Comparison of ENCODE assay signal across 18 cellular contexts in genomic region chr2:24620936-24621335, GRCh38.
"Had no signal": no experiment of that assay in that cellular context is flagged by ENCODE, and none has a peak within 500 bp of the region (broad histone marks: within the 10 kb centered on the region; RNA-seq: fewer than 3 reads in every experiment).

No MANE protein-coding gene starts in this region.

- H3K27ac ChIP-seq: brain microvascular endothelial cell, gastroesophageal sphincter, left ventricle myocardium inferior, right atrium auricular region, thyroid gland, uterus had no signal

- H3K4me1 ChIP-seq: thyroid gland, uterus had no signal

- H3K36me3 ChIP-seq: brain microvascular endothelial cell, gastroesophageal sphincter, left ventricle myocardium inferior, right atrium auricular region, thyroid gland, uterus had no signal

- H3K4me3 ChIP-seq: gastroesophageal sphincter, left ventricle myocardium inferior, right atrium auricular region, thyroid gland, uterus had no signal

- ATAC-seq: activated CD8-positive, alpha-beta T cell treated with anti-CD3 and anti-CD28 coated beads for 36 hours; activated T-cell treated with anti-CD3 and anti-CD28 coated beads, Interleukin-2, amount 50 U/mL, for 4 hours; gastroesophageal sphincter; stimulated activated memory B cell treated with anti-CD40 and anti-IgM and Interleukin-4, amounts not matched to agents 10 μg/mL and 1 μg/mL and 100 μg/mL, for 72 hours; T-helper 17 cell had no signal

- H3K27me3 ChIP-seq: brain microvascular endothelial cell, gastroesophageal sphincter, right atrium auricular region, thyroid gland, uterus had no signal

- H3K9me3 ChIP-seq: gastroesophageal sphincter, left ventricle myocardium inferior, right atrium auricular region, thyroid gland, uterus had no signal

- DNase-seq: activated B cell treated with CpG ODN at 0.5 μM for 24 hours; activated CD4-positive, alpha-beta T cell treated with anti-CD3 and anti-CD28 coated beads for 48 hours; activated CD8-positive, alpha-beta T cell treated with anti-CD3 and anti-CD28 coated beads for 36 hours; activated effector memory CD4-positive, alpha-beta T cell treated with Interleukin-2 at 50 U/mL for 16 hours; activated T-cell treated with anti-CD3 and anti-CD28 coated beads, Interleukin-2, amount 50 U/mL, for 4 hours; amniotic stem cell; brain microvascular endothelial cell; cerebellar nuclear complex; effector CD8-positive, alpha-beta T cell; kidney; left ventricle myocardium inferior; stimulated activated CD4-positive, alpha-beta T cell treated with anti-CD3 and anti-CD28 coated beads, Interleukin-2, amount 100 ng/mL, for 48 hours; T-helper 17 cell; thyroid gland; uterus had no signal
